In genomic region chr2:44884677-44885076, GRCh38 we compare ENCODE assay signal across 8 cellular contexts. TPM values are rescaled to one million over a fixed set of nuclear protein-coding genes. Genes with fewer than 3 reads are reported as not detected.
"Had no signal": no experiment of that assay in that cellular context is flagged by ENCODE, and none has a peak within 500 bp of the region (broad histone marks: within the 10 kb centered on the region; RNA-seq: fewer than 3 reads in every experiment).

No MANE protein-coding gene starts in this region.

- H3K4me2 ChIP-seq: KMS-11 had no signal

- H3K9ac ChIP-seq: KMS-11 had no signal

- H3K4me3 Mint-ChIP-seq: H9 had no signal

- FAIRE-seq: H54, HTR-8/SVneo had no signal

- H3K9me3 Mint-ChIP-seq: H9 had no signal

- DNase-seq: GOT3, H9, HCEC 1CT, KBM-7 had no signal

- H3K27ac ChIP-seq: KMS-11 had no signal

RNA-seq across cellular contexts. Expression of gene SIX3, which starts 56.8 kb away (rescaled TPM):
- total RNA-seq: HT-29 had no signal
